ENCODE assay signal across 17 cellular contexts in genomic region chr13:31901985-31902384, GRCh38.
A peak's percentile ranks its signal among the peaks of the same experiment; 100 is the strongest.
DNase-seq lines count a peak whose midpoint lies in the region; ATAC-seq and TF ChIP-seq lines count a peak whose summit lies in the region.
"Had no signal": no experiment of that assay in that cellular context is flagged by ENCODE, and none has a peak within 500 bp of the region (broad histone marks: within the 10 kb centered on the region; RNA-seq: fewer than 3 reads in every experiment).

No MANE protein-coding gene starts in this region.

- peaks cover 43 to 72% (median 66%) of the 10 kb centered on the region in 10 experiments for H3K4me1 ChIP-seq in BLaER1 treated with 17β-estradiol and CSF1 and Interleukin-3, amounts not matched to agents 10 nM and 100 nM

- peaks cover 4% of the 10 kb centered on the region for H3K36me3 Mint-ChIP-seq in T-helper 17 cell (ENCODE audit: low read depth)
- peaks cover 11% of the 10 kb centered on the region for H3K36me3 Mint-ChIP-seq in chondrocyte (ENCODE audit: low read depth)
- H3K36me3 Mint-ChIP-seq: CD4-positive, alpha-beta memory T cell had no signal

- H3K4me2 ChIP-seq in BLaER1 treated with 17β-estradiol and CSF1 and Interleukin-3, amounts not matched to agents 10 nM and 100 nM: peak overlapping the region in 9 of 11 experiments; percentile 52 to 79 (median 73); a peak in 13 of 22 replicates

- no peaks in the 10 kb centered on the region for H4K20me1 ChIP-seq in BLaER1 treated with 17β-estradiol and CSF1 and Interleukin-3, amounts not matched to agents 10 nM and 100 nM

- H3K9me3 ChIP-seq in BLaER1 treated with 17β-estradiol and CSF1 and Interleukin-3, amounts not matched to agents 10 nM and 100 nM (replicated peaks in 1 of 11): peaks cover 0 to 11% (median 7%) of the 10 kb centered on the region in 11 experiments; a peak in 9 of 22 replicates
- no peaks in the 10 kb centered on the region for H3K9me3 ChIP-seq in T-helper 17 cell (ENCODE audit: control insufficient read depth, low read length, poor library complexity, severe bottlenecking)
- H3K9me3 ChIP-seq: HAP-1 had no signal

- ATAC-seq in T-helper 17 cell (no peak), HG03095 (IDR thresholded peaks at IDR 0.05; ENCODE audit: unreplicated experiment) (no peak)

- no peaks in the 10 kb centered on the region for H3K27me3 ChIP-seq in BLaER1 treated with 17β-estradiol and CSF1 and Interleukin-3, amounts not matched to agents 10 nM and 100 nM

- no peak overlapping the region for H3K27ac ChIP-seq in BLaER1 treated with 17β-estradiol and CSF1 and Interleukin-3, amounts not matched to agents 10 nM and 100 nM

- H3K9me3 Mint-ChIP-seq in chondrocyte (ENCODE audit: low read depth): peaks cover 9% of the 10 kb centered on the region
- H3K9me3 Mint-ChIP-seq: HFFc6 had no signal

- H3K4me1 Mint-ChIP-seq in T-helper 17 cell (peaks cover 60% of the 10 kb centered on the region), chondrocyte (ENCODE audit: low read depth) (peaks cover 55% of the 10 kb centered on the region)

- no peak overlapping the region for H3K4me3 ChIP-seq in BLaER1 treated with 17β-estradiol and CSF1 and Interleukin-3, amounts not matched to agents 10 nM and 100 nM
- H3K4me3 ChIP-seq: HAP-1 had no signal

- no peak for DNase-seq in T-helper 17 cell
- DNase-seq in chondrocyte (ENCODE audit: low spot score): no peak
- no peak for DNase-seq in NCI-H1092 treated with DMSO at 0.1 percent for 48 hours (lab: John Stamatoyannopoulos, UW)
- DNase-seq in HT-29 (ENCODE audit: low spot score): no peak
- DNase-seq: C1 segment of cervical spinal cord; Calu3; CD4-positive, alpha-beta memory T cell; COR-L47; DMS53; DMS79 treated with DMSO at 0.1 percent for 48 hours; GF-D8; GOT3; HFFc6 had no signal

- H3K27me3 Mint-ChIP-seq in T-helper 17 cell: no peaks in the 10 kb centered on the region
- peaks cover 2% of the 10 kb centered on the region for H3K27me3 Mint-ChIP-seq in chondrocyte (ENCODE audit: low read depth)
- H3K27me3 Mint-ChIP-seq: B cell had no signal

- H3K36me3 ChIP-seq in BLaER1 treated with 17β-estradiol and CSF1 and Interleukin-3, amounts not matched to agents 10 nM and 100 nM: no peaks in the 10 kb centered on the region
- H3K36me3 ChIP-seq: HAP-1 had no signal

- no peak overlapping the region for H3K9ac ChIP-seq in BLaER1 treated with 17β-estradiol and CSF1 and Interleukin-3, amounts not matched to agents 10 nM and 100 nM

- H3K27ac Mint-ChIP-seq in T-helper 17 cell: peak overlapping the region; percentile 95
- peak overlapping the region; percentile 68 for H3K27ac Mint-ChIP-seq in chondrocyte (ENCODE audit: unreplicated experiment)
- H3K27ac Mint-ChIP-seq: B cell, HFFc6 had no signal

- H3K4me3 Mint-ChIP-seq in T-helper 17 cell: no peak overlapping the region
- H3K4me3 Mint-ChIP-seq in chondrocyte (ENCODE audit: unreplicated experiment): no peak overlapping the region
- H3K4me3 Mint-ChIP-seq: B cell, HFFc6 had no signal

- no peak for TF ChIP-seq CTCF in chondrocyte (IDR thresholded peaks at IDR 0.05)
